ENCODE assay signal across 22 cellular contexts in genomic region chr3:58731673-58732072, GRCh38.
A peak's percentile ranks its signal among the peaks of the same experiment; 100 is the strongest.
DNase-seq lines count a peak whose midpoint lies in the region; ATAC-seq, FAIRE-seq and TF ChIP-seq lines count a peak whose summit lies in the region.
"Had no signal": no experiment of that assay in that cellular context is flagged by ENCODE, and none has a peak within 500 bp of the region (broad histone marks: within the 10 kb centered on the region; RNA-seq: fewer than 3 reads in every experiment).

No MANE protein-coding gene starts in this region.

- no peak overlapping the region for H3K27ac ChIP-seq in pancreas
- H3K27ac ChIP-seq in thyroid gland, result no peak overlapping the region
- H3K27ac ChIP-seq in foreskin keratinocyte, result no peak overlapping the region
- H3K27ac ChIP-seq: A549, RWPE1, SK-N-MC had no signal

- no peaks in the 10 kb centered on the region for H3K36me3 ChIP-seq in pancreas
- H3K36me3 ChIP-seq in thyroid gland, result no peaks in the 10 kb centered on the region
- H3K36me3 ChIP-seq: MG63 had no signal

- H3K27me3 ChIP-seq in pancreas (no peaks in the 10 kb centered on the region), thyroid gland (no peaks in the 10 kb centered on the region), foreskin keratinocyte (no peaks in the 10 kb centered on the region)
- H3K27me3 ChIP-seq: MG63 had no signal

- H3K4me3 ChIP-seq in pancreas, result no peak overlapping the region
- H3K4me3 ChIP-seq in thyroid gland (replicated peaks in 1 of 3), result no peak overlapping the region
- H3K4me3 ChIP-seq: A549, GM12878, MG63, SK-N-MC had no signal

- ATAC-seq in pancreas (peak in 3 of 4 donors; percentile 45 to 72 (median 64)), foreskin keratinocyte (no peak)
- ATAC-seq: A549, GM12878 had no signal

- WGBS in pancreas, 2 donors, result 41 to 45% methylated on average over 5 of the region's 5 CpGs
- 87 to 89% methylated on average over 5 of the region's 5 CpGs for WGBS in thyroid gland, 2 donors

- H3K9me3 ChIP-seq in pancreas (no peaks in the 10 kb centered on the region), thyroid gland (no peaks in the 10 kb centered on the region)
- H3K9me3 ChIP-seq: A549, MG63 had no signal

- no peak for TF ChIP-seq POLR2A in thyroid gland (IDR thresholded peaks at IDR 0.05)

- no peak for DNase-seq in D721Med (ENCODE audit: insufficient read length, low spot score)
- no peak for DNase-seq in GM13977 (ENCODE audit: low spot score)
- DNase-seq in dermis blood vessel endothelial cell, result peak; percentile 8
- no peak for DNase-seq in pancreas
- no peak for DNase-seq in thyroid gland
- no peak for DNase-seq in SW 1271 (lab: John Stamatoyannopoulos, UW)
- DNase-seq in foreskin keratinocyte, result no peak
- DNase-seq: DMS79; Kasumi-1; MG63; NCI-H1417; NCI-H1694 treated with DMSO at 0.1 percent for 48 hours; NCI-H2107; NCI-H446 treated with DMSO at 0.1 percent for 48 hours; NCI-H526 treated with DMSO at 0.1 percent for 48 hours; NK-92 treated with Interleukin-12 subunit alpha and Interleukin-12 subunit beta, amount 100 ng/mL, for 24 hours; SHP77 treated with DMSO at 0.1 percent for 48 hours had no signal

- H3K4me1 ChIP-seq in pancreas (no peaks in the 10 kb centered on the region), thyroid gland (no peaks in the 10 kb centered on the region), foreskin keratinocyte (no peaks in the 10 kb centered on the region)
- H3K4me1 ChIP-seq: A549 had no signal

- peak; percentile 8 for TF ChIP-seq CTCF in D721Med (IDR thresholded peaks at IDR 0.05; ENCODE audit: insufficient read depth, missing control alignments)
- peak; percentile 18 for TF ChIP-seq CTCF in GM13977 (IDR thresholded peaks at IDR 0.05; ENCODE audit: extremely low read depth, insufficient read depth, missing control alignments)
- no peak for TF ChIP-seq CTCF in pancreas (IDR thresholded peaks at IDR 0.05)
- no peak for TF ChIP-seq CTCF in thyroid gland (IDR thresholded peaks at IDR 0.05)
- TF ChIP-seq CTCF in foreskin keratinocyte (conservative IDR thresholded peaks at IDR 0.05), result no peak

- FAIRE-seq in D721Med (lab: Jason Lieb, UNC), result no peak
- no peak for FAIRE-seq in pancreas (lab: Jason Lieb, UNC)
- FAIRE-seq: A549, GM12878, H1 had no signal

- in situ Hi-C loops in GM13977 (cut with MboI; ENCODE audit: low pct_unique_long_range_greater_than_20kb, low sequenced_read_pairs, unreplicated experiment), result no loop called here

- intact Hi-C loops in pancreas (cut with DNase I) (no loop called here), thyroid gland (cut with DNase I) (no loop called here)

Comparison
In these comparisons a context has a peak if more than half of its experiments do, and no peak if none do; other contexts are left out.
1. CTCF ChIP-seq: peak in D721Med (single experiment) and GM13977 (single experiment); none in pancreas (0 of 4), thyroid gland (0 of 6) and foreskin keratinocyte (single experiment).